31 cellular contexts compared by ENCODE assay signal in genomic region chr14:89022274-89022673, GRCh38.
"Had no signal": no experiment of that assay in that cellular context is flagged by ENCODE, and none has a peak within 500 bp of the region (broad histone marks: within the 10 kb centered on the region; RNA-seq: fewer than 3 reads in every experiment).

No MANE protein-coding gene starts in this region.

- H3K4me2 ChIP-seq: KMS-11, PC-9 had no signal

- FAIRE-seq: RCC 7860 had no signal

- H3K9ac ChIP-seq: KMS-11 had no signal

- DNase-seq: Karpas-422, KBM-7, MM.1S, MV-4-11, NCI-H1092, NCI-H1105, NCI-H1417 treated with DMSO at 0.1 percent for 48 hours, NCI-H1436 treated with DMSO at 0.1 percent for 48 hours, NCI-H1694 treated with DMSO at 0.1 percent for 48 hours, NCI-H187 treated with DMSO at 0.1 percent for 48 hours, NCI-H2029, NCI-H2081, NCI-H2171 treated with DMSO at 0.1 percent for 48 hours, NCI-H2227 treated with DMSO at 0.1 percent for 48 hours, NCI-H345, NCI-H446, NCI-H510A treated with DMSO at 0.1 percent for 48 hours, NCI-H524 treated with DMSO at 0.1 percent for 48 hours, NCI-H526 treated with DMSO at 0.1 percent for 48 hours, NCI-H82, PC-9, SHP77, SIG-M5, SJCRH30 had no signal

- H3K4me1 ChIP-seq: SJCRH30 had no signal

- H3K4me3 ChIP-seq: PC-9, SJCRH30, SK-N-MC had no signal

- H3K27ac ChIP-seq: KMS-11, PC-9, RWPE1, SJCRH30, SK-N-MC had no signal

- ATAC-seq: Panc1, Right ventricle myocardium inferior, SK-N-SH treated with all-trans-retinoic acid at 6 μM for 48 hours had no signal

- H3K27me3 ChIP-seq: SJCRH30 had no signal

- H3K36me3 ChIP-seq: SJCRH30 had no signal

- H3K9me3 ChIP-seq: SJCRH30 had no signal

- H2AFZ ChIP-seq: PC-9 had no signal
